11 cellular contexts compared by ENCODE assay signal in genomic region chr15:101054991-101055390, GRCh38.
"Had no signal": no experiment of that assay in that cellular context is flagged by ENCODE, and none has a peak within 500 bp of the region (broad histone marks: within the 10 kb centered on the region; RNA-seq: fewer than 3 reads in every experiment).

No MANE protein-coding gene starts in this region.

- FAIRE-seq: frontal cortex, urothelium cell line had no signal

- ATAC-seq: effector memory CD8-positive, alpha-beta T cell; left colon; naive thymus-derived CD4-positive, alpha-beta T cell; stimulated activated naive CD8-positive, alpha-beta T cell treated with anti-CD3 and anti-CD28 coated beads, Interleukin-15, amount 100 ng/mL, for 72 hours had no signal

- DNase-seq: activated naive CD4-positive, alpha-beta T cell treated with Interleukin-2 at 50 U/mL for 16 hours; anterior cingulate cortex; effector memory CD8-positive, alpha-beta T cell; left colon; mammary epithelial cell; naive thymus-derived CD4-positive, alpha-beta T cell; retina; stimulated activated naive CD8-positive, alpha-beta T cell treated with anti-CD3 and anti-CD28 coated beads, Interleukin-15, amount 100 ng/mL, for 72 hours had no signal

- H3K4me3 ChIP-seq: skin epidermis had no signal

- H3K27ac ChIP-seq: skin epidermis had no signal
